1 cellular context compared by ENCODE assay signal in genomic region chr2:226559536-226559935, GRCh38.
TF ChIP-seq lines count a peak whose summit lies in the region.

No MANE protein-coding gene starts in this region.

TF ChIP-seq in HepG2, 621 proteins besides CTCF, POLR2A, EP300 and RAD21 (continued from another document and continues in another):
- TF ChIP-seq ELK4 (CRISPR knock-in tag; IDR thresholded peaks at IDR 0.05; ENCODE audit: borderline replicate concordance) (no peak), ZNF788 (CRISPR knock-in tag; IDR thresholded peaks at IDR 0.05; ENCODE audit: borderline replicate concordance) (no peak), CEBPB (IDR thresholded peaks at IDR 0.05; ENCODE audit: borderline replicate concordance, low read depth, low read length) (peak; percentile 97), RERE (CRISPR knock-in tag; IDR thresholded peaks at IDR 0.05; ENCODE audit: low read depth) (peak; percentile 96), ZNF512B (CRISPR knock-in tag; IDR thresholded peaks at IDR 0.05; ENCODE audit: borderline replicate concordance) (0 out of 2 replicates have a peak, but pooled peaks have one; percentile 26), TIGD3 (CRISPR knock-in tag; IDR thresholded peaks at IDR 0.05; ENCODE audit: borderline replicate concordance) (no peak), MEIS2 (CRISPR knock-in tag; IDR thresholded peaks at IDR 0.05) (no peak), GMEB1 (CRISPR knock-in tag; IDR thresholded peaks at IDR 0.05; ENCODE audit: borderline replicate concordance) (peak; percentile 37; the same call in 1 of the 2 replicates), KMT2B (CRISPR knock-in tag; IDR thresholded peaks at IDR 0.05) (peak; percentile 59; the same call in 1 of the 2 replicates), ZBTB37 (CRISPR knock-in tag; IDR thresholded peaks at IDR 0.05) (no peak), ZNF749 (CRISPR knock-in tag; IDR thresholded peaks at IDR 0.05; ENCODE audit: borderline replicate concordance) (peak; percentile 82; the same call in 1 of the 2 replicates), HNRNPLL (IDR thresholded peaks at IDR 0.05; ENCODE audit: low read depth, low read length, poor library complexity, severe bottlenecking) (no peak), ZSCAN5A (CRISPR knock-in tag; IDR thresholded peaks at IDR 0.05; ENCODE audit: borderline replicate concordance) (peak; percentile 98; the same call in 1 of the 2 replicates), PAF1 (CRISPR knock-in tag; IDR thresholded peaks at IDR 0.05) (no peak), MYPOP (CRISPR knock-in tag; IDR thresholded peaks at IDR 0.05) (peak; percentile 45; the same call in 1 of the 2 replicates), NCOA5 (CRISPR knock-in tag; IDR thresholded peaks at IDR 0.05) (no peak), PTBP1 (IDR thresholded peaks at IDR 0.05; ENCODE audit: low read depth, low read length, poor library complexity, severe bottlenecking) (no peak), SOX6 (IDR thresholded peaks at IDR 0.05) (no peak), SOX6 (CRISPR knock-in tag; IDR thresholded peaks at IDR 0.05) (peak; percentile 96), ZNF512 (CRISPR knock-in tag; IDR thresholded peaks at IDR 0.05) (no peak), WIZ (CRISPR knock-in tag; IDR thresholded peaks at IDR 0.05) (peak; percentile 73; the same call in 1 of the 2 replicates), ZNF331 (CRISPR knock-in tag; IDR thresholded peaks at IDR 0.05) (peak; percentile 98), ETV5 (CRISPR knock-in tag; IDR thresholded peaks at IDR 0.05; ENCODE audit: borderline replicate concordance) (peak; percentile 82; the same call in 1 of the 2 replicates), GATAD1 (CRISPR knock-in tag; IDR thresholded peaks at IDR 0.05) (peak; percentile 79), ZNF569 (CRISPR knock-in tag; IDR thresholded peaks at IDR 0.05; ENCODE audit: borderline replicate concordance) (no peak), ZC3H13 (CRISPR knock-in tag; IDR thresholded peaks at IDR 0.05) (no peak), ZNF451 (CRISPR knock-in tag; IDR thresholded peaks at IDR 0.05) (no peak), ZSCAN22 (CRISPR knock-in tag; IDR thresholded peaks at IDR 0.05) (no peak), ZBTB14 (CRISPR knock-in tag; IDR thresholded peaks at IDR 0.05) (no peak), ZNF510 (CRISPR knock-in tag; IDR thresholded peaks at IDR 0.05; ENCODE audit: low read depth) (no peak), PATZ1 (CRISPR knock-in tag; IDR thresholded peaks at IDR 0.05) (peak; percentile 79), SNRNP70 (IDR thresholded peaks at IDR 0.05; ENCODE audit: low read depth, low read length) (no peak), THYN1 (CRISPR knock-in tag; IDR thresholded peaks at IDR 0.05; ENCODE audit: borderline replicate concordance, low read depth) (no peak), ZNF260 (CRISPR knock-in tag; IDR thresholded peaks at IDR 0.05; ENCODE audit: borderline replicate concordance, low read depth) (no peak), ZNF777 (CRISPR knock-in tag; IDR thresholded peaks at IDR 0.05) (no peak), SALL2 (CRISPR knock-in tag; IDR thresholded peaks at IDR 0.05) (0 out of 2 replicates have a peak, but pooled peaks have one; percentile 42), IKZF1 (IDR thresholded peaks at IDR 0.05) (no peak)
